In the genomic region with DNA sequence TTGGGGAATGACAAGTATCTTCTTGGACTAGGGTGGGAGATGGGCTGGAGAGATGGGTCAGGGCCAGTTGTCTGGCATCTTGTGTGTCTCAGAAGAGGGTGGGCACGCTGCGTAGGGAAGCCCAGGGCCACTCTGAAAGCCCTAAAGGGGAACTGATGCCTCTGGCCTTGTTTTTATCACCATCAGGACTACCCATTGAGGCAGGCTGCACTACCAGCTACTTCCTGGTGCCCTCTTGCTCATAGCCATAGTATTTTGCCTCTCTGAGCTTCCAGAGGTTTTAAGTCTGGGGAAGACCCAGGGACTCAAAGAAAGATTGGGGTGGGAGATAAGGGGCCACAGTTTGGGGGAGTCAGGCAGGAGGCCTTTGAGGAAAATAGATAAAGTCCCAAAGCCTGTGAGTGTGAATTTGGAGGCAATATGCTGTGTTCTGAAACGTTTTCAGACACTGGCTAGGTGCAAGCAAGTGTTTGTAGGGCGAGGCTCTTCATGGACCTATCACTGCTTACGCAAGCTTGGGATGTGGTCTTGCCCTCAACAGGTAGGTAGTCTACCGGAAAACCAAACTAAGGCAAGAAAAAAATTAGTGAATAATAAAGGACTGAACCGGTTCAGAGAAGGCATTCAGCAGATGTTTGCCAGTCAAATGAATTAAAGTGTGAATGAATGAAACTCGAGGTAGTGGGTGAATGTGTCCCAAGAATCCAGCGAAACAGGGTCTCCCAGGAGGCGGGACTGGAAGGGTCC, we compare ENCODE assay signal across 1 cellular context.
TF ChIP-seq lines count a peak whose summit lies in the region.

No MANE protein-coding gene starts in this region.

TF ChIP-seq in K562, 482 proteins besides CTCF, POLR2A, EP300 and RAD21 (continues in another document):
- no peak for TF ChIP-seq TARDBP (IDR thresholded peaks at IDR 0.05)
- peak; percentile 70 for TF ChIP-seq ZNF316 (IDR thresholded peaks at IDR 0.05)
- TF ChIP-seq, protein P1, sequence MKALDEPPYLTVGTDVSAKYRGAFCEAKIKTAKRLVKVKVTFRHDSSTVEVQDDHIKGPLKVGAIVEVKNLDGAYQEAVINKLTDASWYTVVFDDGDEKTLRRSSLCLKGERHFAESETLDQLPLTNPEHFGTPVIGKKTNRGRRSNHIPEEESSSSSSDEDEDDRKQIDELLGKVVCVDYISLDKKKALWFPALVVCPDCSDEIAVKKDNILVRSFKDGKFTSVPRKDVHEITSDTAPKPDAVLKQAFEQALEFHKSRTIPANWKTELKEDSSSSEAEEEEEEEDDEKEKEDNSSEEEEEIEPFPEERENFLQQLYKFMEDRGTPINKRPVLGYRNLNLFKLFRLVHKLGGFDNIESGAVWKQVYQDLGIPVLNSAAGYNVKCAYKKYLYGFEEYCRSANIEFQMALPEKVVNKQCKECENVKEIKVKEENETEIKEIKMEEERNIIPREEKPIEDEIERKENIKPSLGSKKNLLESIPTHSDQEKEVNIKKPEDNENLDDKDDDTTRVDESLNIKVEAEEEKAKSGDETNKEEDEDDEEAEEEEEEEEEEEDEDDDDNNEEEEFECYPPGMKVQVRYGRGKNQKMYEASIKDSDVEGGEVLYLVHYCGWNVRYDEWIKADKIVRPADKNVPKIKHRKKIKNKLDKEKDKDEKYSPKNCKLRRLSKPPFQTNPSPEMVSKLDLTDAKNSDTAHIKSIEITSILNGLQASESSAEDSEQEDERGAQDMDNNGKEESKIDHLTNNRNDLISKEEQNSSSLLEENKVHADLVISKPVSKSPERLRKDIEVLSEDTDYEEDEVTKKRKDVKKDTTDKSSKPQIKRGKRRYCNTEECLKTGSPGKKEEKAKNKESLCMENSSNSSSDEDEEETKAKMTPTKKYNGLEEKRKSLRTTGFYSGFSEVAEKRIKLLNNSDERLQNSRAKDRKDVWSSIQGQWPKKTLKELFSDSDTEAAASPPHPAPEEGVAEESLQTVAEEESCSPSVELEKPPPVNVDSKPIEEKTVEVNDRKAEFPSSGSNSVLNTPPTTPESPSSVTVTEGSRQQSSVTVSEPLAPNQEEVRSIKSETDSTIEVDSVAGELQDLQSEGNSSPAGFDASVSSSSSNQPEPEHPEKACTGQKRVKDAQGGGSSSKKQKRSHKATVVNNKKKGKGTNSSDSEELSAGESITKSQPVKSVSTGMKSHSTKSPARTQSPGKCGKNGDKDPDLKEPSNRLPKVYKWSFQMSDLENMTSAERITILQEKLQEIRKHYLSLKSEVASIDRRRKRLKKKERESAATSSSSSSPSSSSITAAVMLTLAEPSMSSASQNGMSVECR (CRISPR knock-in tag; IDR thresholded peaks at IDR 0.05): no peak
- TF ChIP-seq ZNF436 (CRISPR knock-in tag; IDR thresholded peaks at IDR 0.05): no peak
- TF ChIP-seq MAX (CRISPR knock-in tag; IDR thresholded peaks at IDR 0.05): no peak
- no peak for TF ChIP-seq RREB1 (CRISPR knock-in tag; IDR thresholded peaks at IDR 0.05)
- no peak for TF ChIP-seq ZNF174 (CRISPR knock-in tag; IDR thresholded peaks at IDR 0.05)
- TF ChIP-seq TCF3 (CRISPR knock-in tag; IDR thresholded peaks at IDR 0.05): no peak
- no peak for TF ChIP-seq ARNT (IDR thresholded peaks at IDR 0.05)
- TF ChIP-seq BHLHE40 (IDR thresholded peaks at IDR 0.05; ENCODE audit: low read length): no peak
- TF ChIP-seq, protein P2, sequence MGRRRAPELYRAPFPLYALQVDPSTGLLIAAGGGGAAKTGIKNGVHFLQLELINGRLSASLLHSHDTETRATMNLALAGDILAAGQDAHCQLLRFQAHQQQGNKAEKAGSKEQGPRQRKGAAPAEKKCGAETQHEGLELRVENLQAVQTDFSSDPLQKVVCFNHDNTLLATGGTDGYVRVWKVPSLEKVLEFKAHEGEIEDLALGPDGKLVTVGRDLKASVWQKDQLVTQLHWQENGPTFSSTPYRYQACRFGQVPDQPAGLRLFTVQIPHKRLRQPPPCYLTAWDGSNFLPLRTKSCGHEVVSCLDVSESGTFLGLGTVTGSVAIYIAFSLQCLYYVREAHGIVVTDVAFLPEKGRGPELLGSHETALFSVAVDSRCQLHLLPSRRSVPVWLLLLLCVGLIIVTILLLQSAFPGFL (CRISPR knock-in tag; IDR thresholded peaks at IDR 0.05): no peak
- TF ChIP-seq TAF1 (IDR thresholded peaks at IDR 0.05; ENCODE audit: control insufficient read depth, extremely low read depth, insufficient read depth, low read length, severe bottlenecking): no peak
- no peak for TF ChIP-seq RFX5 (IDR thresholded peaks at IDR 0.05; ENCODE audit: low read depth, low read length)
- no peak for TF ChIP-seq ZKSCAN8 (CRISPR knock-in tag; IDR thresholded peaks at IDR 0.05)
- peak; percentile 34; the same call in 1 of the 2 replicates for TF ChIP-seq CBFA2T3 (IDR thresholded peaks at IDR 0.05)
- TF ChIP-seq ZNF143 (CRISPR knock-in tag; IDR thresholded peaks at IDR 0.05): no peak
- no peak for TF ChIP-seq STAT6 (CRISPR knock-in tag; IDR thresholded peaks at IDR 0.05)
- TF ChIP-seq ZNF583 (CRISPR knock-in tag; IDR thresholded peaks at IDR 0.05): no peak
- peak; percentile 43; the same call in 1 of the 2 replicates for TF ChIP-seq ZNF766 (CRISPR knock-in tag; conservative IDR thresholded peaks at IDR 0.05)
- peak; percentile 55 for TF ChIP-seq CEBPB (tag; IDR thresholded peaks at IDR 0.05)
- TF ChIP-seq TRIM28 (IDR thresholded peaks at IDR 0.05): 0 out of 2 replicates have a peak, but pooled peaks have one; percentile 32
- no peak for TF ChIP-seq KHSRP (IDR thresholded peaks at IDR 0.05)
- TF ChIP-seq TRIM24 (IDR thresholded peaks at IDR 0.05): peak; percentile 75 to 78; a peak in 3 of 4 replicates
- no peak for TF ChIP-seq SNAPC5 (CRISPR knock-in tag; IDR thresholded peaks at IDR 0.05)
- no peak for TF ChIP-seq SP1 (CRISPR knock-in tag; IDR thresholded peaks at IDR 0.05)
- no peak for TF ChIP-seq ELK3 (CRISPR knock-in tag; IDR thresholded peaks at IDR 0.05)
- no peak for TF ChIP-seq GTF2A2 (tag; IDR thresholded peaks at IDR 0.05)
- no peak for TF ChIP-seq MYBL2 (IDR thresholded peaks at IDR 0.05; ENCODE audit: low read depth)
- TF ChIP-seq MYBL2 (CRISPR knock-in tag; IDR thresholded peaks at IDR 0.05; ENCODE audit: borderline replicate concordance): no peak
- no peak for TF ChIP-seq TFAP4 (CRISPR knock-in tag; IDR thresholded peaks at IDR 0.05; ENCODE audit: borderline replicate concordance)
- TF ChIP-seq ZBTB5 (IDR thresholded peaks at IDR 0.05): no peak
- 0 out of 2 replicates have a peak, but pooled peaks have one; percentile 4 for TF ChIP-seq SPI1 (IDR thresholded peaks at IDR 0.05; ENCODE audit: borderline replicate concordance, low read depth, low read length)
- TF ChIP-seq RBM22 (IDR thresholded peaks at IDR 0.05; ENCODE audit: low read depth, low read length, poor library complexity, severe bottlenecking): no peak
